1 cellular context compared by ENCODE assay signal in genomic region chr3:44074181-44074580, GRCh38.
TF ChIP-seq lines count a peak whose summit lies in the region.

No MANE protein-coding gene starts in this region.

TF ChIP-seq in GM23338, 12 proteins besides CTCF, POLR2A, EP300 and RAD21 (continued from another document):
- TF ChIP-seq ZNF462 (CRISPR knock-in tag; IDR thresholded peaks at IDR 0.05): peak; percentile 5; the same call in 1 of the 2 replicates
- no peak for TF ChIP-seq JUNB (IDR thresholded peaks at IDR 0.05; ENCODE audit: unreplicated experiment)
- TF ChIP-seq CREB1 (CRISPR knock-in tag; IDR thresholded peaks at IDR 0.05; ENCODE audit: low read depth): no peak
- no peak for TF ChIP-seq ZNF331 (CRISPR knock-in tag; IDR thresholded peaks at IDR 0.05; ENCODE audit: low read depth)
